ENCODE assay signal across 14 cellular contexts in the genomic region with DNA sequence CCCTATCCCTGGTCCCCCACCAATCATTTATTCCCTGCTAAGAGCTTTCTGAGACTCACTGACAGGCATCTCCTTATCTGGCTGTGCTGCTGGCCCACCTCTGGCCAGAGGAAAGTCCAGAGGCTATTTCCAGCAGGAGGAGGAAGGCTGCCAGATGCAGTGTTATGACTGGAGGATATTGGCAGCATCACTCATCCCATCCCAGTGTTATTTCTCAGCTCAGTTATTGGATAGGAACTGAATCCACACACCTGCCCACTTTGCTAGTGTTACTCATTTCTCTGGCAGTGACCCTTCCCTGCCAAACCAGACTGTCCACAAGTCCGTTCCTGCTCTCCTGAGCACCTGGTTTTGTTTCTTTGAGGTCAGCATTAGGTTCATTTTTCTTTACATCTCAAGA.
"Had no signal": no experiment of that assay in that cellular context is flagged by ENCODE, and none has a peak within 500 bp of the region (broad histone marks: within the 10 kb centered on the region; RNA-seq: fewer than 3 reads in every experiment).

No MANE protein-coding gene starts in this region.

- H3K4me3 ChIP-seq: transverse colon had no signal

- H3K27me3 ChIP-seq: brain microvascular endothelial cell, transverse colon had no signal

- ATAC-seq: activated T-cell treated with anti-CD3 and anti-CD28 coated beads, Interleukin-2, amount 50 U/mL, for 72 hours; naive thymus-derived CD8-positive, alpha-beta T cell; stimulated activated naive B cell treated with anti-CD40 and anti-IgM and Interleukin-4, amounts not matched to agents 10 μg/mL and 1 μg/mL and 100 μg/mL, for 72 hours had no signal

- H3K36me3 ChIP-seq: brain microvascular endothelial cell, transverse colon had no signal

- H3K4me1 ChIP-seq: transverse colon had no signal

- H3K27ac ChIP-seq: brain microvascular endothelial cell, transverse colon had no signal

- DNase-seq: activated CD4-positive, alpha-beta T cell treated with anti-CD3 and anti-CD28 coated beads, Interleukin-2, amount 10 ng/mL, durations not matched to agents 24 days and 14 days; activated CD4-positive, CD25-positive, alpha-beta regulatory T cell; activated CD8-positive, alpha-beta memory T cell treated with anti-CD3 and anti-CD28 coated beads, Interleukin-2, amount 50 U/mL, for 48 hours; activated gamma-delta T cell treated with Interleukin-2 at 50 U/mL for 16 hours; activated naive CD8-positive, alpha-beta T cell treated with anti-CD3 and anti-CD28 coated beads for 36 hours; activated T-cell treated with anti-CD3 and anti-CD28 coated beads, Interleukin-2, amount 50 U/mL, for 72 hours; amygdala; brain microvascular endothelial cell; effector memory CD4-positive, alpha-beta T cell; naive thymus-derived CD8-positive, alpha-beta T cell; retina; stimulated activated CD4-positive, alpha-beta T cell treated with anti-CD3 and anti-CD28 coated beads, Interleukin-2, amount 100 ng/mL, for 48 hours; stimulated activated naive B cell treated with anti-CD40 and anti-IgM and Interleukin-4, amounts not matched to agents 10 μg/mL and 1 μg/mL and 100 μg/mL, for 72 hours; transverse colon had no signal

- H3K9me3 ChIP-seq: transverse colon had no signal
